In genomic region chr12:102050660-102051430, GRCh38 we compare ENCODE assay signal across 27 cellular contexts. TPM values are rescaled to one million over a fixed set of nuclear protein-coding genes. Genes with fewer than 3 reads are reported as not detected.
DNase-seq lines count a peak whose midpoint lies in the region; ATAC-seq, FAIRE-seq and TF ChIP-seq lines count a peak whose summit lies in the region.
"Had no signal": no experiment of that assay in that cellular context is flagged by ENCODE, and none has a peak within 500 bp of the region (broad histone marks: within the 10 kb centered on the region; RNA-seq: fewer than 3 reads in every experiment).

No MANE protein-coding gene starts in this region.

- peaks cover 20% of the 10 kb centered on the region for H3K4me1 ChIP-seq in OCI-LY3 (ENCODE audit: low read length)
- no peaks in the 10 kb centered on the region for H3K4me1 ChIP-seq in endodermal cell (ENCODE audit: control insufficient read depth, insufficient read depth, low read length)
- H3K4me1 ChIP-seq: Peyer's patch had no signal

- POLR2A ChIA-PET in activated CD8-positive, alpha-beta T cell treated with anti-CD3 and anti-CD28 coated beads, Interleukin-2, amount 10 ng/mL, durations not matched to agents 7 days and 5 days (lab: Charles Lee): interaction anchor here (0.5 kb wide), 1 partner anchor 14 kb away, joined by 6 read pairs; no protein-coding TSS in a partner anchor
- POLR2A ChIA-PET in activated CD8-positive, alpha-beta T cell treated with anti-CD3 and anti-CD28 coated beads for 36 hours (lab: Charles Lee): no interaction called here

- intact Hi-C loops in activated CD8-positive, alpha-beta T cell treated with anti-CD3 and anti-CD28 coated beads for 36 hours (cut with micrococcal nuclease): no loop called here

- no peak for DNase-seq in activated CD8-positive, alpha-beta T cell treated with anti-CD3 and anti-CD28 coated beads, Interleukin-2, amount 10 ng/mL, durations not matched to agents 7 days and 5 days
- no peak for DNase-seq in activated CD8-positive, alpha-beta T cell treated with anti-CD3 and anti-CD28 coated beads for 36 hours
- DNase-seq in naive B cell (no peak), urothelium cell line (ENCODE audit: low spot score) (no peak), endodermal cell (no peak)
- DNase-seq: ACHN; activated CD4-positive, CD25-positive, alpha-beta regulatory T cell; activated CD8-positive, alpha-beta memory T cell treated with anti-CD3 and anti-CD28 coated beads for 24 hours; activated T-cell treated with anti-CD3 and anti-CD28 coated beads, Interleukin-2, amount 50 U/mL, for 48 hours; effector memory CD4-positive, alpha-beta T cell; H7; mesenchymal stem cell; naive thymus-derived CD8-positive, alpha-beta T cell; NCI-H146; NCI-H82; Peyer's patch; posterior cingulate gyrus had no signal

- peaks cover 18% of the 10 kb centered on the region for H3K4me1 Mint-ChIP-seq in activated CD8-positive, alpha-beta T cell treated with anti-CD3 and anti-CD28 coated beads, Interleukin-2, amount 10 ng/mL, durations not matched to agents 7 days and 5 days (ENCODE audit: low read depth)
- H3K4me1 Mint-ChIP-seq in activated CD8-positive, alpha-beta T cell treated with anti-CD3 and anti-CD28 coated beads for 36 hours (ENCODE audit: low read depth): peaks cover 24% of the 10 kb centered on the region
- H3K4me1 Mint-ChIP-seq in naive B cell: peaks cover 21 to 31% (median 30%) of the 10 kb centered on the region in 3 donors
- H3K4me1 Mint-ChIP-seq in endodermal cell: peaks cover 2% of the 10 kb centered on the region

- no peak overlapping the region for H3K4me3 ChIP-seq in OCI-LY3 (ENCODE audit: low read length)
- H3K4me3 ChIP-seq in endodermal cell (ENCODE audit: low read length): no peak overlapping the region
- H3K4me3 ChIP-seq: esophagus muscularis mucosa, gastroesophageal sphincter, Peyer's patch, SK-N-MC, thoracic aorta had no signal

- H3K9ac ChIP-seq in OCI-LY3 (ENCODE audit: low read length) (0 out of 2 replicates have a peak overlapping the region, but pooled peaks have one; percentile 4), endodermal cell (ENCODE audit: extremely low read depth, low read length, poor library complexity, severe bottlenecking) (no peak overlapping the region)

- H3K9me3 Mint-ChIP-seq in activated CD8-positive, alpha-beta T cell treated with anti-CD3 and anti-CD28 coated beads, Interleukin-2, amount 10 ng/mL, durations not matched to agents 7 days and 5 days (ENCODE audit: insufficient read depth): no peaks in the 10 kb centered on the region
- no peaks in the 10 kb centered on the region for H3K9me3 Mint-ChIP-seq in activated CD8-positive, alpha-beta T cell treated with anti-CD3 and anti-CD28 coated beads for 36 hours
- H3K9me3 Mint-ChIP-seq in naive B cell (no peaks in the 10 kb centered on the region), endodermal cell (no peaks in the 10 kb centered on the region)
- H3K9me3 Mint-ChIP-seq: activated naive CD4-positive, alpha-beta T cell treated with anti-CD3 and anti-CD28 coated beads, Interleukin-2, amount 50 U/mL, for 72 hours; CD14-positive monocyte; naive thymus-derived CD8-positive, alpha-beta T cell; stimulated activated effector memory CD8-positive, alpha-beta T cell treated with anti-CD3 and anti-CD28 coated beads, Interleukin-12 subunit alpha, Interleukin-12 subunit beta, amount 100 ng/mL, for 72 hours had no signal

- peak overlapping the region; percentile 18 for H3K4me2 ChIP-seq in OCI-LY3 (ENCODE audit: low read length)

- H3K27ac ChIP-seq in OCI-LY3 (ENCODE audit: low read length) (peak overlapping the region; percentile 33), endodermal cell (ENCODE audit: low read depth, low read length) (no peak overlapping the region)
- H3K27ac ChIP-seq: esophagus muscularis mucosa, gastroesophageal sphincter, Peyer's patch, SK-N-MC, thoracic aorta had no signal

- H3K9me3 ChIP-seq in OCI-LY3 (ENCODE audit: insufficient read depth, low read length) (no peaks in the 10 kb centered on the region), endodermal cell (ENCODE audit: control insufficient read depth, low read length) (peaks cover 8% of the 10 kb centered on the region)
- H3K9me3 ChIP-seq: esophagus muscularis mucosa, gastroesophageal sphincter, Peyer's patch, thoracic aorta had no signal

- no peaks in the 10 kb centered on the region; the same call in 1 of the 2 replicates for H3K79me2 ChIP-seq in OCI-LY3 (ENCODE audit: low read length)

- H3K4me3 Mint-ChIP-seq in activated CD8-positive, alpha-beta T cell treated with anti-CD3 and anti-CD28 coated beads, Interleukin-2, amount 10 ng/mL, durations not matched to agents 7 days and 5 days: no peak overlapping the region
- no peak overlapping the region for H3K4me3 Mint-ChIP-seq in activated CD8-positive, alpha-beta T cell treated with anti-CD3 and anti-CD28 coated beads for 36 hours
- H3K4me3 Mint-ChIP-seq in naive B cell (no peak overlapping the region), endodermal cell (no peak overlapping the region)
- H3K4me3 Mint-ChIP-seq: CD14-positive monocyte; naive thymus-derived CD8-positive, alpha-beta T cell; stimulated activated effector memory CD8-positive, alpha-beta T cell treated with anti-CD3 and anti-CD28 coated beads, Interleukin-12 subunit alpha, Interleukin-12 subunit beta, amount 100 ng/mL, for 72 hours had no signal

- no peak for ATAC-seq in activated CD8-positive, alpha-beta T cell treated with anti-CD3 and anti-CD28 coated beads, Interleukin-2, amount 10 ng/mL, durations not matched to agents 7 days and 5 days
- ATAC-seq in activated CD8-positive, alpha-beta T cell treated with anti-CD3 and anti-CD28 coated beads for 36 hours: no peak
- ATAC-seq in GM21529 (IDR thresholded peaks at IDR 0.05; ENCODE audit: unreplicated experiment) (peak; percentile 18), naive B cell (ENCODE audit: low read depth in 2 of 2) (no peak), HG02623 (IDR thresholded peaks at IDR 0.05; ENCODE audit: unreplicated experiment) (no peak)
- ATAC-seq: gastroesophageal sphincter; naive thymus-derived CD8-positive, alpha-beta T cell had no signal

- peak overlapping the region; percentile 52 for H3K27ac Mint-ChIP-seq in activated CD8-positive, alpha-beta T cell treated with anti-CD3 and anti-CD28 coated beads, Interleukin-2, amount 10 ng/mL, durations not matched to agents 7 days and 5 days
- H3K27ac Mint-ChIP-seq in activated CD8-positive, alpha-beta T cell treated with anti-CD3 and anti-CD28 coated beads for 36 hours: no peak overlapping the region
- H3K27ac Mint-ChIP-seq in naive B cell (peak overlapping the region; percentile 9 to 50 (median 29)), endodermal cell (no peak overlapping the region)
- H3K27ac Mint-ChIP-seq: activated naive CD4-positive, alpha-beta T cell treated with anti-CD3 and anti-CD28 coated beads, Interleukin-2, amount 50 U/mL, for 72 hours had no signal

- H3K36me3 ChIP-seq in OCI-LY3 (replicated peaks; ENCODE audit: low read depth, low read length) (peaks cover 21% of the 10 kb centered on the region), endodermal cell (ENCODE audit: control insufficient read depth, insufficient read depth, low read length) (no peaks in the 10 kb centered on the region)

- no peak for FAIRE-seq in urothelium cell line (lab: Jason Lieb, UNC)

- H2AFZ ChIP-seq in OCI-LY3 (ENCODE audit: low read depth, low read length): no peak overlapping the region

- H3K36me3 Mint-ChIP-seq in activated CD8-positive, alpha-beta T cell treated with anti-CD3 and anti-CD28 coated beads, Interleukin-2, amount 10 ng/mL, durations not matched to agents 7 days and 5 days (ENCODE audit: low read depth): peaks cover 48% of the 10 kb centered on the region
- H3K36me3 Mint-ChIP-seq in activated CD8-positive, alpha-beta T cell treated with anti-CD3 and anti-CD28 coated beads for 36 hours (ENCODE audit: low read depth): peaks cover 30% of the 10 kb centered on the region
- H3K36me3 Mint-ChIP-seq in naive B cell (peaks cover 13 to 18% of the 10 kb centered on the region in 2 donors), endodermal cell (ENCODE audit: low read depth) (peaks cover 16% of the 10 kb centered on the region)

- no peaks in the 10 kb centered on the region for H4K20me1 ChIP-seq in OCI-LY3 (ENCODE audit: insufficient read depth, low read length)

- WGBS in endodermal cell (ENCODE audit: insufficient coverage in 1 of 2, insufficient read length in 1 of 2), 2 experiments: 71% methylated on average over 1 of the region's 1 CpG; no CpG with 5 or more reads in 1 of the 2 experiments

- no peaks in the 10 kb centered on the region for H3K27me3 ChIP-seq in OCI-LY3 (ENCODE audit: low read depth, low read length)
- no peaks in the 10 kb centered on the region for H3K27me3 ChIP-seq in endodermal cell (ENCODE audit: control insufficient read depth, insufficient read depth, low read length, poor library complexity, severe bottlenecking)
- H3K27me3 ChIP-seq: esophagus muscularis mucosa, gastroesophageal sphincter, Peyer's patch had no signal

- no peaks in the 10 kb centered on the region for H3K27me3 Mint-ChIP-seq in activated CD8-positive, alpha-beta T cell treated with anti-CD3 and anti-CD28 coated beads, Interleukin-2, amount 10 ng/mL, durations not matched to agents 7 days and 5 days (ENCODE audit: low read depth)
- no peaks in the 10 kb centered on the region for H3K27me3 Mint-ChIP-seq in activated CD8-positive, alpha-beta T cell treated with anti-CD3 and anti-CD28 coated beads for 36 hours
- H3K27me3 Mint-ChIP-seq in naive B cell: no peaks in the 10 kb centered on the region
- H3K27me3 Mint-ChIP-seq in endodermal cell (ENCODE audit: insufficient read depth): no peaks in the 10 kb centered on the region
- H3K27me3 Mint-ChIP-seq: naive thymus-derived CD8-positive, alpha-beta T cell had no signal

- CTCF ChIA-PET in activated CD8-positive, alpha-beta T cell treated with anti-CD3 and anti-CD28 coated beads, Interleukin-2, amount 10 ng/mL, durations not matched to agents 7 days and 5 days (lab: Charles Lee): no interaction called here
- CTCF ChIA-PET in activated CD8-positive, alpha-beta T cell treated with anti-CD3 and anti-CD28 coated beads for 36 hours (lab: Charles Lee): no interaction called here

- TF ChIP-seq CTCF in activated CD8-positive, alpha-beta T cell treated with anti-CD3 and anti-CD28 coated beads for 36 hours (IDR thresholded peaks at IDR 0.05): no peak
- no peak for TF ChIP-seq CTCF in OCI-LY3 (IDR thresholded peaks at IDR 0.05; ENCODE audit: low read depth, low read length)
- no peak for TF ChIP-seq CTCF in endodermal cell (conservative IDR thresholded peaks at IDR 0.05)

RNA-seq across cellular contexts. Expression of gene WASHC3, which starts 10.9 kb away (rescaled TPM):
- total RNA-seq in activated CD8-positive, alpha-beta T cell treated with anti-CD3 and anti-CD28 coated beads, Interleukin-2, amount 10 ng/mL, durations not matched to agents 7 days and 5 days: 10 to 100 TPM; 49.5 to 50.9 TPM
- 10 to 100 TPM; 30.7 to 32.3 TPM for total RNA-seq in activated CD8-positive, alpha-beta T cell treated with anti-CD3 and anti-CD28 coated beads for 36 hours
- 100 to 1,000 TPM in 5 of 6 donors, 10 to 100 TPM in 1; 77.8 to 146 (median 122) TPM for polyA plus RNA-seq in naive B cell (ENCODE audit: low read depth in 6 of 6)
- 10 to 100 TPM; 18.4 to 18.8 TPM for total RNA-seq in endodermal cell
- 20.1 TPM for polyA plus RNA-seq in endodermal cell (2013, experiment 1 of 2)
- 26.2 TPM for polyA plus RNA-seq in endodermal cell (2013, experiment 2 of 2)

Comparison
In these comparisons a context has a peak if more than half of its experiments do, and no peak if none do; other contexts are left out.
1. H3K27ac Mint-ChIP-seq: peak in activated CD8-positive, alpha-beta T cell treated with anti-CD3 and anti-CD28 coated beads, Interleukin-2, amount 10 ng/mL, durations not matched to agents 7 days and 5 days (single experiment) and naive B cell (6 of 6); none in activated CD8-positive, alpha-beta T cell treated with anti-CD3 and anti-CD28 coated beads for 36 hours (single experiment) and endodermal cell (single experiment).